In the genomic region with DNA sequence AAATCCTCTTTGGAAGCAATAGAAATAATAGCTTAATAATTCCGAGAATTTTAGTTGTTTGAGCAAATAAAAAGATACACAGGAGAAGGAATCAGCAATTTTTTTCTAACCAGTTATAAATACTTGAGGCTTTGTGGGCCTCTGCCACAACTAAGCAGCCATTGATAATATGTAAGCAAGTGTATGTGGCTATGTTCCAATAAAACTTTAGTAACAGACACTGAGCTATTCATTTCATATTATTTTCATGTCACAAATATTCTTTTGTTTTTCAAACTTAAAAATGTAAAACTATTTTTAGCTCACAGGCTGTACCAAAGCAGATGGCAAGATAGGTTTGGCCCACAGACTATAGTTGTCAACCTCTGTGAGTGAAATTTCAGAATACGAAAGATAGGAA, we compare ENCODE assay signal across 27 cellular contexts.
"Had no signal": no experiment of that assay in that cellular context is flagged by ENCODE, and none has a peak within 500 bp of the region (broad histone marks: within the 10 kb centered on the region; RNA-seq: fewer than 3 reads in every experiment).

No MANE protein-coding gene starts in this region.

- H3K4me3 Mint-ChIP-seq: activated CD4-positive, alpha-beta T cell treated with anti-CD3 and anti-CD28 coated beads, Interleukin-2, amount 10 ng/mL, durations not matched to agents 24 days and 14 days; activated CD8-positive, alpha-beta T cell treated with anti-CD3 and anti-CD28 coated beads for 36 hours; activated naive CD4-positive, alpha-beta T cell treated with anti-CD3 and anti-CD28 coated beads, Interleukin-2, amount 50 U/mL, for 24 hours; activated T-cell treated with anti-CD3 and anti-CD28 coated beads, Interleukin-2, amount 50 U/mL, for 72 hours; activated T-helper 17 cell treated with anti-CD3 and anti-CD28 coated beads, Interleukin-2, amount 50 U/mL, for 72 hours; T-helper 2 cell treated with Interferon-gamma antibody and Interleukin-4, amounts not matched to agents 5 μg/mL and 100 μg/mL, for 36 hours had no signal

- H3K27ac Mint-ChIP-seq: activated CD4-positive, alpha-beta T cell treated with anti-CD3 and anti-CD28 coated beads, Interleukin-2, amount 10 ng/mL, durations not matched to agents 24 days and 14 days; activated CD8-positive, alpha-beta T cell treated with anti-CD3 and anti-CD28 coated beads for 36 hours; activated naive CD4-positive, alpha-beta T cell treated with anti-CD3 and anti-CD28 coated beads, Interleukin-2, amount 50 U/mL, for 24 hours; activated T-cell treated with anti-CD3 and anti-CD28 coated beads, Interleukin-2, amount 50 U/mL, for 72 hours; activated T-helper 17 cell treated with anti-CD3 and anti-CD28 coated beads, Interleukin-2, amount 50 U/mL, for 72 hours; T-helper 2 cell treated with Interferon-gamma antibody and Interleukin-4, amounts not matched to agents 5 μg/mL and 100 μg/mL, for 36 hours had no signal

- H3K9me3 ChIP-seq: adrenal gland, body of pancreas, breast epithelium, Peyer's patch had no signal

- DNase-seq: activated CD4-positive, alpha-beta T cell treated with anti-CD3 and anti-CD28 coated beads, Interleukin-2, amount 10 ng/mL, durations not matched to agents 24 days and 14 days; activated CD4-positive, alpha-beta T cell treated with anti-CD3 and anti-CD28 coated beads, Interleukin-2, amount 50 U/mL, for 4 hours; activated CD8-positive, alpha-beta T cell treated with anti-CD3 and anti-CD28 coated beads for 36 hours; activated gamma-delta T cell; activated naive CD4-positive, alpha-beta T cell treated with Interleukin-2 at 50 U/mL for 16 hours; activated T-cell treated with anti-CD3 and anti-CD28 coated beads, Interleukin-2, amount 50 U/mL, for 1 hour; activated T-cell treated with anti-CD3 and anti-CD28 coated beads, Interleukin-2, amount 50 U/mL, for 72 hours; adrenal gland; body of pancreas; KBM-7; NCI-H1105 treated with DMSO at 0.1 percent for 48 hours; NCI-H1436; NCI-H1694; NCI-H1930; NCI-H2081 treated with DMSO at 0.1 percent for 48 hours; NCI-H226; NCI-H446 treated with DMSO at 0.1 percent for 48 hours; NCI-H524; NK-92 treated with Interleukin-12 subunit alpha and Interleukin-12 subunit beta, amount 100 ng/mL, for 24 hours; PC-3; Peyer's patch; RPMI8226; SHP77 treated with DMSO at 0.1 percent for 48 hours had no signal

- H3K4me3 ChIP-seq: adrenal gland, body of pancreas, breast epithelium, Peyer's patch had no signal

- H3K9me3 Mint-ChIP-seq: activated CD4-positive, alpha-beta T cell treated with anti-CD3 and anti-CD28 coated beads, Interleukin-2, amount 10 ng/mL, durations not matched to agents 24 days and 14 days; activated CD8-positive, alpha-beta T cell treated with anti-CD3 and anti-CD28 coated beads for 36 hours; activated naive CD4-positive, alpha-beta T cell treated with anti-CD3 and anti-CD28 coated beads, Interleukin-2, amount 50 U/mL, for 24 hours; activated T-cell treated with anti-CD3 and anti-CD28 coated beads, Interleukin-2, amount 50 U/mL, for 72 hours; activated T-helper 17 cell treated with anti-CD3 and anti-CD28 coated beads, Interleukin-2, amount 50 U/mL, for 72 hours; T-helper 2 cell treated with Interferon-gamma antibody and Interleukin-4, amounts not matched to agents 5 μg/mL and 100 μg/mL, for 36 hours had no signal

- H3K4me1 ChIP-seq: adrenal gland, body of pancreas, breast epithelium, Peyer's patch had no signal

- ATAC-seq: activated T-cell treated with anti-CD3 and anti-CD28 coated beads, Interleukin-2, amount 50 U/mL, for 72 hours; activated T-helper 17 cell treated with anti-CD3 and anti-CD28 coated beads, Interleukin-2, amount 50 U/mL, for 72 hours; body of pancreas; PC-3 had no signal

- H3K27ac ChIP-seq: adrenal gland, body of pancreas, breast epithelium, Peyer's patch had no signal

- H3K27me3 ChIP-seq: adrenal gland, body of pancreas, breast epithelium, Peyer's patch had no signal

- H3K27me3 Mint-ChIP-seq: activated CD8-positive, alpha-beta T cell treated with anti-CD3 and anti-CD28 coated beads for 36 hours; activated naive CD4-positive, alpha-beta T cell treated with anti-CD3 and anti-CD28 coated beads, Interleukin-2, amount 50 U/mL, for 24 hours; activated T-helper 17 cell treated with anti-CD3 and anti-CD28 coated beads, Interleukin-2, amount 50 U/mL, for 72 hours had no signal

- H3K36me3 ChIP-seq: adrenal gland, breast epithelium had no signal
